Comparison of ENCODE assay signal across 2 cellular contexts in the genomic region with DNA sequence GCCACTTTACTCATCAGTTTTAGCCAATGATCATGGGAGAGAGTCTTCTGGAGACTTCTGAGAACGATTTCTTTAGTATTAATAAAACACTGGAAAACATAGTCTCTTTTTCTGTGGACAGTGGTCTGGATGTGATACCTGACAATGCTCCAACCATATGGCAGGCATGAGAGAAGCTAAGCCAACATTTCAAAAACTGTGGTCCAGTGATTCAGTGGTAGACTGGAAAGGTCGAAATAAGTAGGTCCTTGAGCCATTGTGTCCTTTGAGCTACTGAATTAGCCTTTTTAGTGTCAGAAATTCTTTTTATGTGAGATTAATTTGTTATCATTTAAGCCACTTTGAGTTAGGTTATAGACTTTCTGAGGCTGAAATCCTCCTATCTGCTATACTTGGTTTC.
TF ChIP-seq lines count a peak whose summit lies in the region.

No MANE protein-coding gene starts in this region.

TF ChIP-seq in SK-N-SH, 30 proteins besides CTCF, POLR2A, EP300 and RAD21 (continued from another document):
- TF ChIP-seq, protein P1, sequence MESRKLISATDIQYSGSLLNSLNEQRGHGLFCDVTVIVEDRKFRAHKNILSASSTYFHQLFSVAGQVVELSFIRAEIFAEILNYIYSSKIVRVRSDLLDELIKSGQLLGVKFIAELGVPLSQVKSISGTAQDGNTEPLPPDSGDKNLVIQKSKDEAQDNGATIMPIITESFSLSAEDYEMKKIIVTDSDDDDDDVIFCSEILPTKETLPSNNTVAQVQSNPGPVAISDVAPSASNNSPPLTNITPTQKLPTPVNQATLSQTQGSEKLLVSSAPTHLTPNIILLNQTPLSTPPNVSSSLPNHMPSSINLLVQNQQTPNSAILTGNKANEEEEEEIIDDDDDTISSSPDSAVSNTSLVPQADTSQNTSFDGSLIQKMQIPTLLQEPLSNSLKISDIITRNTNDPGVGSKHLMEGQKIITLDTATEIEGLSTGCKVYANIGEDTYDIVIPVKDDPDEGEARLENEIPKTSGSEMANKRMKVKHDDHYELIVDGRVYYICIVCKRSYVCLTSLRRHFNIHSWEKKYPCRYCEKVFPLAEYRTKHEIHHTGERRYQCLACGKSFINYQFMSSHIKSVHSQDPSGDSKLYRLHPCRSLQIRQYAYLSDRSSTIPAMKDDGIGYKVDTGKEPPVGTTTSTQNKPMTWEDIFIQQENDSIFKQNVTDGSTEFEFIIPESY (IDR thresholded peaks at IDR 0.05; ENCODE audit: borderline replicate concordance, low read depth) = no peak
- no peak for TF ChIP-seq FOXJ3 (CRISPR knock-in tag; IDR thresholded peaks at IDR 0.05)
- TF ChIP-seq JUND (IDR thresholded peaks at IDR 0.05) = no peak
- no peak for TF ChIP-seq EZH2phosphoT487 (IDR thresholded peaks at IDR 0.05; ENCODE audit: borderline replicate concordance, low read depth)
- TF ChIP-seq, protein P2, sequence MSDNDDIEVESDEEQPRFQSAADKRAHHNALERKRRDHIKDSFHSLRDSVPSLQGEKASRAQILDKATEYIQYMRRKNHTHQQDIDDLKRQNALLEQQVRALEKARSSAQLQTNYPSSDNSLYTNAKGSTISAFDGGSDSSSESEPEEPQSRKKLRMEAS (IDR thresholded peaks at IDR 0.05; ENCODE audit: low read depth) = no peak
TF ChIP-seq in SK-N-SH: peak in this region for 0.

TF ChIP-seq in SK-N-SH treated with all-trans-retinoic acid at 6 μM for 48 hours, 23 proteins besides CTCF, POLR2A, EP300 and RAD21 (continued from another document):
- TF ChIP-seq ZFP3 (CRISPR knock-in tag; IDR thresholded peaks at IDR 0.05) (no peak), ZNF565 (CRISPR knock-in tag; conservative IDR thresholded peaks at IDR 0.05; ENCODE audit: low read depth) (no peak)
- TF ChIP-seq, protein P3, sequence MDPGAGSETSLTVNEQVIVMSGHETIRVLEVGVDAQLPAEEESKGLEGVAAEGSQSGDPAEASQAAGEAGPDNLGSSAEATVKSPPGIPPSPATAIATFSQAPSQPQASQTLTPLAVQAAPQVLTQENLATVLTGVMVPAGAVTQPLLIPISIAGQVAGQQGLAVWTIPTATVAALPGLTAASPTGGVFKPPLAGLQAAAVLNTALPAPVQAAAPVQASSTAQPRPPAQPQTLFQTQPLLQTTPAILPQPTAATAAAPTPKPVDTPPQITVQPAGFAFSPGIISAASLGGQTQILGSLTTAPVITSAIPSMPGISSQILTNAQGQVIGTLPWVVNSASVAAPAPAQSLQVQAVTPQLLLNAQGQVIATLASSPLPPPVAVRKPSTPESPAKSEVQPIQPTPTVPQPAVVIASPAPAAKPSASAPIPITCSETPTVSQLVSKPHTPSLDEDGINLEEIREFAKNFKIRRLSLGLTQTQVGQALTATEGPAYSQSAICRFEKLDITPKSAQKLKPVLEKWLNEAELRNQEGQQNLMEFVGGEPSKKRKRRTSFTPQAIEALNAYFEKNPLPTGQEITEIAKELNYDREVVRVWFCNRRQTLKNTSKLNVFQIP (CRISPR knock-in tag; IDR thresholded peaks at IDR 0.05; ENCODE audit: borderline replicate concordance, low read depth) = no peak
TF ChIP-seq in SK-N-SH treated with all-trans-retinoic acid at 6 μM for 48 hours: peak in this region for 0.
